16 cellular contexts compared by ENCODE assay signal in the genomic region with DNA sequence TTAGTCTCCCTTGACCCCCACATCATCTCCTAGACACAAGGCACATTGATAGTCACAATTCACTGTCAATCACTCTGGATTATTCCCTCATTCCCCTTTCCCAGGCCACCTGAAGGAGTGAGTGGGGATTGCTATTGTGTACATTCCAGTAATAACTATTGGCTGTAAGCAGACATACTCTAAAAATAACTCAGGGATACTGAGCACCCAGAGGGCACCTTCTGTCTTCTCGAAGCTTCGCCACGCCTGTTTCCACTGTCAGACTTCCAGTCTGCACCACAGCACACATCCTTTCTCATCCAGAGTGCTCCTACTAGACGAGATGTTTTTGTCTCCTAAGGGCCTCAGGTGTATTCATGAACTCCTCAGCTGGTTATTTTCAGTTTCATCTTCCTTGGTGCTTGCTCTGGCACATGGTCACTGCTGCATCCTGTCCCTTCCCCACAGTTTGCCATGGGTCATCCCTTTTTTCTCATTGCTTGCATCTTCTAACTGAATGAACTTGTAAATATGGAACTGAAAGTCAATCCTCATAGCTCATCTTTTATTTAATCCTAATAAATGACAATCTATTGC. TPM values are rescaled to one million over a fixed set of nuclear protein-coding genes. Genes with fewer than 3 reads are reported as not detected.
DNase-seq lines count a peak whose midpoint lies in the region; ATAC-seq, FAIRE-seq and TF ChIP-seq lines count a peak whose summit lies in the region.
"Had no signal": no experiment of that assay in that cellular context is flagged by ENCODE, and none has a peak within 500 bp of the region (broad histone marks: within the 10 kb centered on the region; RNA-seq: fewer than 3 reads in every experiment).

No MANE protein-coding gene starts in this region.

- no peaks in the 10 kb centered on the region for H3K27me3 Mint-ChIP-seq in activated CD4-positive, alpha-beta T cell treated with anti-CD3 and anti-CD28 coated beads, Interleukin-2, amount 10 ng/mL, durations not matched to agents 24 days and 14 days
- no peaks in the 10 kb centered on the region for H3K27me3 Mint-ChIP-seq in naive thymus-derived CD4-positive, alpha-beta T cell

- H3K9me3 ChIP-seq in GM12878 (replicated peaks; ENCODE audit: control insufficient read depth, insufficient read depth, low read length) = no peaks in the 10 kb centered on the region
- no peaks in the 10 kb centered on the region for H3K9me3 ChIP-seq in naive thymus-derived CD4-positive, alpha-beta T cell (ENCODE audit: control insufficient read depth in 2 of 3, low read length in 3 of 3)
- H3K9me3 ChIP-seq: A549, testis had no signal

- H3K4me1 Mint-ChIP-seq in activated CD4-positive, alpha-beta T cell treated with anti-CD3 and anti-CD28 coated beads, Interleukin-2, amount 10 ng/mL, durations not matched to agents 24 days and 14 days = peaks cover 35% of the 10 kb centered on the region
- peaks cover 22 to 48% (median 36%) of the 10 kb centered on the region in 7 donors for H3K4me1 Mint-ChIP-seq in naive thymus-derived CD4-positive, alpha-beta T cell

- SMC1A ChIA-PET in GM12878 (lab: Charles Lee; ENCODE audit: uncharacterized antibody, unreplicated experiment) = interaction anchor here (0.6 to 6.2 kb wide), 38 partner anchors 8 to 569 kb away, joined by 3 to 331 read pairs (median 7); a partner anchor contains a TSS

- H3K27ac ChIP-seq in GM12878 (ENCODE audit: control insufficient read depth, insufficient read depth) = peak overlapping the region; percentile 67; the same call in 1 of the 2 replicates
- no peak overlapping the region for H3K27ac ChIP-seq in naive thymus-derived CD4-positive, alpha-beta T cell (ENCODE audit: low read depth, low read length)
- H3K27ac ChIP-seq: A549, brain microvascular endothelial cell, testis had no signal

- BruUV-seq in GM12878 (replicated peaks; lab: Mats Ljungman, UMichigan) = no TSS peak

- peak overlapping the region; percentile 60 for H3K4me2 ChIP-seq in GM12878 (ENCODE audit: control insufficient read depth, insufficient read depth)
- H3K4me2 ChIP-seq: A549 had no signal

- H3K27me3 ChIP-seq in GM12878 (replicated peaks in 1 of 2; ENCODE audit: control insufficient read depth in 2 of 2, insufficient read depth in 2 of 2, low read length in 1 of 2) = no peaks in the 10 kb centered on the region
- H3K27me3 ChIP-seq in naive thymus-derived CD4-positive, alpha-beta T cell (ENCODE audit: control insufficient read depth in 2 of 2, insufficient read depth in 2 of 2, low read length in 2 of 2) = no peaks in the 10 kb centered on the region
- H3K27me3 ChIP-seq: brain microvascular endothelial cell, testis had no signal

- no peak for TF ChIP-seq RAD21 in GM12878 (IDR thresholded peaks at IDR 0.05; ENCODE audit: insufficient read depth, low read depth, low read length)

- H3K4me3 Mint-ChIP-seq in activated CD4-positive, alpha-beta T cell treated with anti-CD3 and anti-CD28 coated beads, Interleukin-2, amount 10 ng/mL, durations not matched to agents 24 days and 14 days = no peak overlapping the region
- H3K4me3 Mint-ChIP-seq in naive thymus-derived CD4-positive, alpha-beta T cell = peak overlapping the region in 3 of 10 donors; percentile 20 to 55 (median 48)
- H3K4me3 Mint-ChIP-seq: mesothelial cell of epicardium had no signal

- no peak for TF ChIP-seq CTCF in GM12878 (IDR thresholded peaks at IDR 0.05 in 2 of 3, conservative IDR thresholded peaks at IDR 0.05 in 1 of 3; ENCODE audit: control insufficient read depth in 2 of 3, extremely low read depth in 1 of 3, insufficient read depth in 1 of 3, low read depth in 3 of 3, low read length in 3 of 3)

- no peak for TF ChIP-seq POLR2A in GM12878 (IDR thresholded peaks at IDR 0.05; ENCODE audit: low read depth, low read length)

- FAIRE-seq in GM12878 (lab: Jason Lieb, UNC) = no peak
- FAIRE-seq: A549 had no signal

- intact Hi-C loops in activated CD4-positive, alpha-beta T cell treated with anti-CD3 and anti-CD28 coated beads, Interleukin-2, amount 10 ng/mL, durations not matched to agents 24 days and 14 days (cut with micrococcal nuclease) = loop anchor here (2.0 to 10.0 kb wide), 4 partner anchors 303 to 571 kb away; a partner anchor contains a TSS
- intact Hi-C loops in GM12878 (cut with micrococcal nuclease; ENCODE audit: unreplicated experiment) = loop anchor here (2.0 to 5.0 kb wide), 2 partner anchors 153 to 403 kb away; no protein-coding TSS in a partner anchor
- intact Hi-C loops in naive thymus-derived CD4-positive, alpha-beta T cell (cut with micrococcal nuclease) = loop anchor here (5.0 to 10.0 kb wide), 3 partner anchors 383 to 1041 kb away; a partner anchor contains a TSS

- ATAC-seq in GM12878 (peak; percentile 39), HG03439 (IDR thresholded peaks at IDR 0.05; ENCODE audit: unreplicated experiment) (no peak), HG03159 (IDR thresholded peaks at IDR 0.05; ENCODE audit: unreplicated experiment) (no peak)
- ATAC-seq in naive thymus-derived CD4-positive, alpha-beta T cell = no peak
- ATAC-seq: A549; activated CD4-positive, CD25-positive, alpha-beta regulatory T cell treated with anti-CD3 and anti-CD28 coated beads, Interleukin-2, amount 50 U/mL, for 24 hours had no signal

- peak overlapping the region; percentile 11; the same call in 1 of the 2 replicates for H2AFZ ChIP-seq in GM12878 (ENCODE audit: control insufficient read depth, low read depth, low read length)

- POLR2A ChIA-PET in HEK293T (lab: Yijun Ruan, JAX) (no interaction called here), GM12878 (lab: Charles Lee) (interaction anchor here (0.6 to 4.3 kb wide), 8 partner anchors 9 to 819 kb away, joined by 3 to 39 read pairs (median 4); no protein-coding TSS in a partner anchor)
- POLR2A ChIA-PET in naive thymus-derived CD4-positive, alpha-beta T cell (lab: Charles Lee) = no interaction called here

- RAD21 ChIA-PET in GM12878 (lab: Charles Lee; ENCODE audit: unreplicated experiment) = interaction anchor here (0.6 to 6.2 kb wide), 19 partner anchors 9 to 302 kb away, joined by 3 to 299 read pairs (median 8); a partner anchor contains a TSS

- peak overlapping the region; percentile 76 for H3K27ac Mint-ChIP-seq in activated CD4-positive, alpha-beta T cell treated with anti-CD3 and anti-CD28 coated beads, Interleukin-2, amount 10 ng/mL, durations not matched to agents 24 days and 14 days
- H3K27ac Mint-ChIP-seq in naive thymus-derived CD4-positive, alpha-beta T cell = peak overlapping the region; percentile 24 to 93 (median 87)
- H3K27ac Mint-ChIP-seq: mesothelial cell of epicardium had no signal

- peaks cover 31% of the 10 kb centered on the region for H3K4me1 ChIP-seq in GM12878 (ENCODE audit: control insufficient read depth, insufficient read depth, low read length)
- peaks cover 18 to 34% of the 10 kb centered on the region in 2 donors for H3K4me1 ChIP-seq in naive thymus-derived CD4-positive, alpha-beta T cell (ENCODE audit: control insufficient read depth in 2 of 2, insufficient read depth in 2 of 2, low read length in 2 of 2)

- CTCF ChIA-PET in HEK293T (lab: Yijun Ruan, JAX) = interaction anchor here (0.7 to 2.4 kb wide), 3 partner anchors 31 to 278 kb away, joined by 3 to 22 read pairs (median 4); no protein-coding TSS in a partner anchor
- CTCF ChIA-PET in GM12878 (lab: Yijun Ruan, JAX) = interaction anchor here (0.7 to 6.5 kb wide), 27 partner anchors 8 to 569 kb away, joined by 3 to 360 read pairs (median 7); a partner anchor contains a TSS
- CTCF ChIA-PET in naive thymus-derived CD4-positive, alpha-beta T cell (lab: Charles Lee) = interaction anchor here (0.7 to 6.1 kb wide), 12 partner anchors 8 to 488 kb away, joined by 3 to 130 read pairs (median 4); no protein-coding TSS in a partner anchor

- H4K20me1 ChIP-seq in GM12878 (ENCODE audit: control insufficient read depth, insufficient read depth) = no peaks in the 10 kb centered on the region

- in situ Hi-C loops in GM12878 (cut with MboI) = loop anchor here (5.0 to 10.0 kb wide), 2 partner anchors 258 to 571 kb away; no protein-coding TSS in a partner anchor

- 78% methylated on average over 4 of the region's 4 CpGs for WGBS in GM12878 (ENCODE audit: insufficient coverage, insufficient replicate concordance, low lambda C conversion rate, missing lambda C conversion rate)

- no peak overlapping the region for H3K4me3 ChIP-seq in GM12878
- no peak overlapping the region for H3K4me3 ChIP-seq in naive thymus-derived CD4-positive, alpha-beta T cell (ENCODE audit: low read length)
- H3K4me3 ChIP-seq: A549, testis had no signal

- no peak for DNase-seq in activated CD4-positive, alpha-beta T cell treated with anti-CD3 and anti-CD28 coated beads, Interleukin-2, amount 10 ng/mL, durations not matched to agents 24 days and 14 days
- DNase-seq in activated CD4-positive, alpha-beta T cell treated with anti-CD3 and anti-CD28 coated beads, Interleukin-2, amount 50 U/mL, for 4 hours = no peak
- DNase-seq in HEK293T (ENCODE audit: extremely low spot score) (no peak), GM12878 (ENCODE audit: low read depth, low spot score) (no peak), AG08396 (ENCODE audit: low spot score) (no peak)
- DNase-seq in naive thymus-derived CD4-positive, alpha-beta T cell = no peak
- DNase-seq: activated T-cell treated with anti-CD3 and anti-CD28 coated beads, Interleukin-2, amount 50 U/mL, for 48 hours; brain microvascular endothelial cell; effector CD4-positive, alpha-beta T cell; IMR-90; testis had no signal

- no peaks in the 10 kb centered on the region for H3K36me3 Mint-ChIP-seq in activated CD4-positive, alpha-beta T cell treated with anti-CD3 and anti-CD28 coated beads, Interleukin-2, amount 10 ng/mL, durations not matched to agents 24 days and 14 days (ENCODE audit: low read depth)
- no peaks in the 10 kb centered on the region for H3K36me3 Mint-ChIP-seq in naive thymus-derived CD4-positive, alpha-beta T cell
- H3K36me3 Mint-ChIP-seq: mesothelial cell of epicardium had no signal

- H3K9ac ChIP-seq in GM12878 (ENCODE audit: control insufficient read depth, insufficient read depth, low read length) = no peak overlapping the region

- no peaks in the 10 kb centered on the region for H3K9me3 Mint-ChIP-seq in activated CD4-positive, alpha-beta T cell treated with anti-CD3 and anti-CD28 coated beads, Interleukin-2, amount 10 ng/mL, durations not matched to agents 24 days and 14 days
- no peaks in the 10 kb centered on the region for H3K9me3 Mint-ChIP-seq in naive thymus-derived CD4-positive, alpha-beta T cell
- H3K9me3 Mint-ChIP-seq: mesothelial cell of epicardium had no signal

- no peak for TF ChIP-seq EP300 in GM12878 (IDR thresholded peaks at IDR 0.05; ENCODE audit: borderline replicate concordance in 1 of 2, control insufficient read depth in 1 of 2, low read depth in 2 of 2, low read length in 2 of 2)

- H3K79me2 ChIP-seq in GM12878 (ENCODE audit: control insufficient read depth, insufficient read depth, low read length) = peaks cover 2% of the 10 kb centered on the region

- no peaks in the 10 kb centered on the region; a peak in 1 of 4 replicates for H3K36me3 ChIP-seq in GM12878 (ENCODE audit: control insufficient read depth in 2 of 2, insufficient read depth in 2 of 2, low read length in 1 of 2)
- no peaks in the 10 kb centered on the region for H3K36me3 ChIP-seq in naive thymus-derived CD4-positive, alpha-beta T cell (ENCODE audit: control insufficient read depth in 2 of 3, insufficient read depth in 3 of 3, low read length in 3 of 3)
- H3K36me3 ChIP-seq: brain microvascular endothelial cell had no signal

RNA-seq across cellular contexts. Expression of a gene that starts 0.8 kb away (rescaled TPM):
- not detected in 2 replicates for total RNA-seq in activated CD4-positive, alpha-beta T cell treated with anti-CD3 and anti-CD28 coated beads, Interleukin-2, amount 10 ng/mL, durations not matched to agents 24 days and 14 days
- not detected in 2 replicates for total RNA-seq in GM12878 (2013; cell fraction: nucleolus; rRNA removed)
- total RNA-seq in GM12878 (2014; rRNA removed) (0.06 TPM in 1 of 2 replicates, not detected in the other), GM12878 (2014; rRNA removed; fragmentation: Illumina TruSeq; extraction: Trizol) (not detected in 2 replicates), GM12878 (2021) (not detected in 2 replicates)
- polyA plus RNA-seq in GM12878 (2011; ENCODE audit: low read depth) = not detected
- polyA plus RNA-seq in GM12878 (2011; rRNA removed) (0.03 and 0.07 TPM in 2 replicates), GM12878 (2014; fragmentation: Illumina TruSeq; extraction: Trizol) (0.04 and 0.13 TPM in 2 replicates), GM12878 (2014; fragmentation: Nextera tagmentation; extraction: Ambion mirVana) (under 1 TPM in 1 of 2 experiments, not detected in 1; 0.05 TPM), GM12878 (2014; rRNA removed) (not detected in 2 replicates), GM12878 (2016; fragmentation: Nextera tagmentation; extraction: Ambion mirVana) (under 1 TPM in 1 of 2 experiments, not detected in 1; 0.25 TPM)
- not detected in 2 replicates for polyA plus RNA-seq in GM12878 (2011; cell fraction: cytosol; rRNA removed)
- 0.03 TPM in 1 of 2 replicates, not detected in the other for polyA plus RNA-seq in GM12878 (2011; cell fraction: nucleus; rRNA removed)
- 0.04 and 0.09 TPM in 2 replicates for polyA plus RNA-seq in GM12878 (2012)
- polyA minus RNA-seq in GM12878 (2011; rRNA and poly(A)+ RNA removed) = not detected in 2 replicates
- not detected in 2 replicates for polyA minus RNA-seq in GM12878 (2011; cell fraction: cytosol; rRNA and poly(A)+ RNA removed)
- 0.19 and 0.36 TPM in 2 replicates for polyA minus RNA-seq in GM12878 (2011; cell fraction: nucleus; rRNA and poly(A)+ RNA removed)
- not detected for total RNA-seq in naive thymus-derived CD4-positive, alpha-beta T cell
- polyA plus RNA-seq in naive thymus-derived CD4-positive, alpha-beta T cell = under 1 TPM in 1 of 2 donors, not detected in 1; 0.19 TPM
- total RNA-seq: IMR-90, mesothelial cell of epicardium had no signal
- polyA plus RNA-seq: A549, IMR-90 had no signal

RNA-seq across cellular contexts. Expression of a gene that starts 18.4 kb away (rescaled TPM):
- total RNA-seq in activated CD4-positive, alpha-beta T cell treated with anti-CD3 and anti-CD28 coated beads, Interleukin-2, amount 10 ng/mL, durations not matched to agents 24 days and 14 days = 144 and 149 TPM in 2 replicates
- total RNA-seq in GM12878 (2013; cell fraction: nucleolus; rRNA removed) = 63.2 and 67.3 TPM in 2 replicates
- total RNA-seq in GM12878 (2014; rRNA removed) (306 and 348 TPM in 2 replicates), GM12878 (2014; rRNA removed; fragmentation: Illumina TruSeq; extraction: Trizol) (313 and 325 TPM in 2 replicates), GM12878 (2021) (281 and 291 TPM in 2 replicates)
- 98.1 TPM for polyA plus RNA-seq in GM12878 (2011; ENCODE audit: low read depth)
- polyA plus RNA-seq in GM12878 (2011; rRNA removed) (469 and 611 TPM in 2 replicates), GM12878 (2014; fragmentation: Illumina TruSeq; extraction: Trizol) (296 and 313 TPM in 2 replicates), GM12878 (2014; fragmentation: Nextera tagmentation; extraction: Ambion mirVana) (100 to 1,000 TPM; 246 to 274 TPM), GM12878 (2014; rRNA removed) (238 and 284 TPM in 2 replicates), GM12878 (2016; fragmentation: Nextera tagmentation; extraction: Ambion mirVana) (100 to 1,000 TPM; 752 to 784 TPM)
- polyA plus RNA-seq in GM12878 (2011; cell fraction: cytosol; rRNA removed) = 138 and 175 TPM in 2 replicates
- polyA plus RNA-seq in GM12878 (2011; cell fraction: nucleus; rRNA removed) = 86.4 and 101 TPM in 2 replicates
- polyA plus RNA-seq in GM12878 (2012) = 217 and 241 TPM in 2 replicates
- 90.1 and 117 TPM in 2 replicates for polyA minus RNA-seq in GM12878 (2011; rRNA and poly(A)+ RNA removed)
- polyA minus RNA-seq in GM12878 (2011; cell fraction: cytosol; rRNA and poly(A)+ RNA removed) = 118 and 126 TPM in 2 replicates
- 47.9 and 94.0 TPM in 2 replicates for polyA minus RNA-seq in GM12878 (2011; cell fraction: nucleus; rRNA and poly(A)+ RNA removed)
- total RNA-seq in naive thymus-derived CD4-positive, alpha-beta T cell = 100 to 1,000 TPM in 3 of 5 experiments, 10 to 100 TPM in 2; 49.9 to 252 (median 105) TPM
- 100 to 1,000 TPM; 225 to 525 TPM for polyA plus RNA-seq in naive thymus-derived CD4-positive, alpha-beta T cell
